Comparison of ENCODE assay signal across 14 cellular contexts in genomic region chr3:71173421-71173975, GRCh38.
A peak's percentile ranks its signal among the peaks of the same experiment; 100 is the strongest.
DNase-seq lines count a peak whose midpoint lies in the region; ATAC-seq, FAIRE-seq and TF ChIP-seq lines count a peak whose summit lies in the region.
"Had no signal": no experiment of that assay in that cellular context is flagged by ENCODE, and none has a peak within 500 bp of the region (broad histone marks: within the 10 kb centered on the region; RNA-seq: fewer than 3 reads in every experiment).

No MANE protein-coding gene starts in this region.

- no peaks in the 10 kb centered on the region for H3K79me1 ChIP-seq in mesendoderm (ENCODE audit: low read length)

- H3K4me1 ChIP-seq in ACC112 (ENCODE audit: control insufficient read depth, insufficient read depth, low read length, unreplicated experiment) (peaks cover 32% of the 10 kb centered on the region), mesendoderm (ENCODE audit: control insufficient read depth, low read depth, low read length) (peaks cover 16% of the 10 kb centered on the region)

- H3K79me2 ChIP-seq in ACC112 (ENCODE audit: control insufficient read depth, insufficient read depth, low read length, unreplicated experiment): no peaks in the 10 kb centered on the region
- no peaks in the 10 kb centered on the region for H3K79me2 ChIP-seq in mesendoderm (ENCODE audit: control insufficient read depth, insufficient read depth, low read length)

- H3K36me3 ChIP-seq in ACC112 (ENCODE audit: insufficient read depth, low read length) (no peaks in the 10 kb centered on the region), brain microvascular endothelial cell (replicated peaks) (no peaks in the 10 kb centered on the region), mesendoderm (ENCODE audit: control insufficient read depth, insufficient read depth, low read length) (no peaks in the 10 kb centered on the region)
- H3K36me3 ChIP-seq: pancreas had no signal

- no peak overlapping the region for H3K18ac ChIP-seq in mesendoderm (ENCODE audit: low read length)

- H2BK120ac ChIP-seq in mesendoderm (ENCODE audit: low read depth, low read length): no peak overlapping the region

- H3K27ac ChIP-seq in ACC112 (ENCODE audit: low read depth, low read length) (peak overlapping the region; percentile 81), brain microvascular endothelial cell (peak overlapping the region; percentile 72), mesendoderm (ENCODE audit: low read depth, low read length) (no peak overlapping the region)

- H3K4me2 ChIP-seq in mesendoderm (ENCODE audit: low read length): no peak overlapping the region
- H3K4me2 ChIP-seq: PC-9 had no signal

- no peaks in the 10 kb centered on the region for H3K27me3 ChIP-seq in ACC112 (ENCODE audit: insufficient read depth, low read length)
- H3K27me3 ChIP-seq in brain microvascular endothelial cell (replicated peaks): no peaks in the 10 kb centered on the region
- no peaks in the 10 kb centered on the region for H3K27me3 ChIP-seq in mesendoderm (ENCODE audit: insufficient read depth, low read length, poor library complexity)
- H3K27me3 ChIP-seq: pancreas had no signal

- no peak overlapping the region for H3K4me3 ChIP-seq in ACC112 (ENCODE audit: low read depth, low read length)
- no peak overlapping the region for H3K4me3 ChIP-seq in brain microvascular endothelial cell (ENCODE audit: low read depth, low read length)
- no peak overlapping the region for H3K4me3 ChIP-seq in mesendoderm (ENCODE audit: low read length)
- H3K4me3 ChIP-seq: pancreas, PC-9 had no signal

- H2AFZ ChIP-seq in ACC112 (ENCODE audit: low read length, unreplicated experiment): no peak overlapping the region
- H2AFZ ChIP-seq: PC-9 had no signal

- DNase-seq in GM03348 (ENCODE audit: low spot score) (peak; percentile 61), brain microvascular endothelial cell (peak; percentile 62), mesendoderm (peak; percentile 71), GM19239 (ENCODE audit: insufficient read length, low spot score) (no peak)
- DNase-seq in activated CD4-positive, CD25-positive, alpha-beta regulatory T cell (lab: John Stamatoyannopoulos, UW): no peak
- DNase-seq: activated CD8-positive, alpha-beta memory T cell treated with anti-CD3 and anti-CD28 coated beads, Interleukin-2, amount 50 U/mL, for 4 hours; cerebellar nuclear complex; foreskin melanocyte; left colon; pancreas; PC-9 had no signal

- no peak overlapping the region for H2BK5ac ChIP-seq in mesendoderm (ENCODE audit: low read length)

- H3K56ac ChIP-seq in mesendoderm (ENCODE audit: low read length): no peak overlapping the region

- no peak overlapping the region for H3K23ac ChIP-seq in mesendoderm (ENCODE audit: low read length)

- no peak overlapping the region for H2AK5ac ChIP-seq in mesendoderm (ENCODE audit: low read length)

- no peak for FAIRE-seq in GM19239 (lab: Jason Lieb, UNC)
- FAIRE-seq: pancreas had no signal

- peak overlapping the region; percentile 27 for H2BK15ac ChIP-seq in mesendoderm (replicated peaks; ENCODE audit: low read depth)

- no peak overlapping the region for H4K8ac ChIP-seq in mesendoderm (ENCODE audit: low read depth, low read length)

- ATAC-seq in HG03025 (IDR thresholded peaks at IDR 0.05; ENCODE audit: low FRiP score, unreplicated experiment) (no peak), HG03095 (IDR thresholded peaks at IDR 0.05; ENCODE audit: unreplicated experiment) (no peak)
- ATAC-seq: left colon had no signal

- H4K5ac ChIP-seq in mesendoderm (ENCODE audit: low read length): no peak overlapping the region

- no peak overlapping the region for H3K9ac ChIP-seq in mesendoderm (ENCODE audit: low read length)

- no CpG with 5 or more reads among the region's 1 CpG for WGBS in mesendoderm (ENCODE audit: extremely low coverage, insufficient coverage, low lambda C conversion rate)

- H3K4ac ChIP-seq in mesendoderm (ENCODE audit: low read depth, low read length): no peak overlapping the region

- in situ Hi-C loops in brain microvascular endothelial cell (cut with HindIII; ENCODE audit: low pct_ligation_motif_present, low sequenced_read_pairs): no loop called here

- TF ChIP-seq CTCF in brain microvascular endothelial cell (IDR thresholded peaks at IDR 0.05; ENCODE audit: low read depth, low read length, missing control alignments): no peak

Comparison
In these comparisons a context has a peak if more than half of its experiments do, and no peak if none do; other contexts are left out.
1. DNase-seq: peak in GM03348 (single experiment), brain microvascular endothelial cell (single experiment) and mesendoderm (single experiment); none in GM19239 (single experiment) and activated CD4-positive, CD25-positive, alpha-beta regulatory T cell (0 of 4).